ENCODE assay signal across 21 cellular contexts in genomic region chr9:13598738-13599137, GRCh38.
"Had no signal": no experiment of that assay in that cellular context is flagged by ENCODE, and none has a peak within 500 bp of the region (broad histone marks: within the 10 kb centered on the region; RNA-seq: fewer than 3 reads in every experiment).

No MANE protein-coding gene starts in this region.

- H3K4me3 ChIP-seq: body of pancreas, cardiac muscle cell, left lung, mucosa of descending colon, right lobe of liver, skin epidermis, uterus had no signal

- H3K27me3 ChIP-seq: body of pancreas, cardiac muscle cell, foreskin keratinocyte, left lung, right lobe of liver, uterus had no signal

- H3K4me1 ChIP-seq: body of pancreas, foreskin keratinocyte, left lung, right lobe of liver, uterus had no signal

- DNase-seq: activated CD4-positive, alpha-beta memory T cell treated with anti-CD3 and anti-CD28 coated beads for 36 hours; activated CD4-positive, alpha-beta T cell treated with anti-CD3 and anti-CD28 coated beads for 4 hours; activated CD8-positive, alpha-beta memory T cell treated with anti-CD3 and anti-CD28 coated beads, Interleukin-2, amount 50 U/mL, for 4 hours; activated gamma-delta T cell; activated naive CD4-positive, alpha-beta T cell treated with anti-CD3 and anti-CD28 coated beads, Interleukin-2, amount 50 U/mL, for 16 hours; activated T-cell treated with anti-CD3 and anti-CD28 coated beads, Interleukin-2, amount 50 U/mL, for 1 hour; amygdala; body of pancreas; foreskin keratinocyte; left lung; mucosa of descending colon; posterior cingulate gyrus; right lobe of liver; stimulated activated CD4-positive, alpha-beta T cell treated with anti-CD3 and anti-CD28 coated beads, Interleukin-12 subunit alpha, Interleukin-12 subunit beta, amount 100 ng/mL, for 4 hours; stimulated activated CD4-positive, alpha-beta T cell treated with anti-CD3 and anti-CD28 coated beads, Interleukin-4, amount 100 ng/mL, for 1 hour; substantia nigra; T-helper 9 cell; uterus had no signal

- H3K27ac ChIP-seq: body of pancreas, cardiac muscle cell, foreskin keratinocyte, left lung, right lobe of liver, skin epidermis, uterus, VCaP had no signal

- H3K36me3 ChIP-seq: cardiac muscle cell, left lung, right lobe of liver, uterus had no signal

- H3K9me3 ChIP-seq: body of pancreas, left lung, mucosa of descending colon, right lobe of liver, uterus had no signal
